In genomic region chr9:77011973-77012817, GRCh38 we compare ENCODE assay signal across 8 cellular contexts. TPM values are rescaled to one million over a fixed set of nuclear protein-coding genes. Genes with fewer than 3 reads are reported as not detected.
A peak's percentile ranks its signal among the peaks of the same experiment; 100 is the strongest.
DNase-seq lines count a peak whose midpoint lies in the region; ATAC-seq, FAIRE-seq and TF ChIP-seq lines count a peak whose summit lies in the region.

No MANE protein-coding gene starts in this region.

- DNase-seq in A549 (ENCODE audit: low read depth in 1 of 2, low spot score in 1 of 2) (peak in 1 of 2 experiments; percentile 61), HT1080 (ENCODE audit: low read depth) (peak; percentile 18), activated B cell treated with CpG ODN at 0.5 μM for 24 hours (no peak), choroid plexus epithelial cell (ENCODE audit: low read depth) (peak; percentile 48), lung microvascular endothelial cell (ENCODE audit: low read depth in 2 of 2) (peak; percentile 47 to 64)
- DNase-seq in stimulated activated CD8-positive, alpha-beta memory T cell treated with anti-CD3 and anti-CD28 coated beads, Interleukin-12 subunit alpha, Interleukin-12 subunit beta, amount 100 ng/mL, for 4 hours (ENCODE audit: low read depth): peak; percentile 6

- WGBS in A549 (ENCODE audit: missing lambda C conversion rate): 37% methylated on average over 31 of the region's 42 CpGs

- ATAC-seq in A549 (peak; percentile 70 to 89), GM19023 (IDR thresholded peaks at IDR 0.05; ENCODE audit: unreplicated experiment) (peak; percentile 58), activated B cell treated with CpG ODN at 0.5 μM for 24 hours (ENCODE audit: low read depth) (no peak), GM18520 (IDR thresholded peaks at IDR 0.05; ENCODE audit: unreplicated experiment) (no peak)

- no peaks in the 10 kb centered on the region for H3K9me3 Mint-ChIP-seq in activated B cell treated with CpG ODN at 0.5 μM for 24 hours

- H3K27me3 Mint-ChIP-seq in activated B cell treated with CpG ODN at 0.5 μM for 24 hours: peaks cover 40% of the 10 kb centered on the region

- CTCF ChIA-PET in A549 (lab: Yijun Ruan, JAX): interaction anchor here (3.9 kb wide), 1 partner anchor 201 kb away, joined by 22 read pairs; no protein-coding TSS in a partner anchor
- CTCF ChIA-PET in activated B cell treated with CpG ODN at 0.5 μM for 24 hours (lab: Charles Lee): no interaction called here

- H3K27ac Mint-ChIP-seq in activated B cell treated with CpG ODN at 0.5 μM for 24 hours: no peak overlapping the region

- peak overlapping the region; percentile 66 for H3K4me2 ChIP-seq in A549

- POLR2A ChIA-PET in A549 (lab: Yijun Ruan, JAX): no interaction called here
- POLR2A ChIA-PET in activated B cell treated with CpG ODN at 0.5 μM for 24 hours (lab: Charles Lee): no interaction called here

- H3K4me1 ChIP-seq in A549: peaks cover 22% of the 10 kb centered on the region; the same call in 2 of the 3 replicates

- H3K9me3 ChIP-seq in A549: no peaks in the 10 kb centered on the region

- no peaks in the 10 kb centered on the region for H3K36me3 Mint-ChIP-seq in activated B cell treated with CpG ODN at 0.5 μM for 24 hours (ENCODE audit: low read depth)

- TF ChIP-seq RAD21 in A549 (conservative IDR thresholded peaks at IDR 0.05 in 1 of 2, IDR thresholded peaks at IDR 0.05 in 1 of 2): peak; percentile 57 to 59; a peak in 4 of 5 replicates

- TF ChIP-seq CTCF in A549 (IDR thresholded peaks at IDR 0.05) (peak; percentile 77), activated B cell treated with CpG ODN at 0.5 μM for 24 hours (IDR thresholded peaks at IDR 0.05) (no peak), choroid plexus epithelial cell (conservative IDR thresholded peaks at IDR 0.05; ENCODE audit: low read depth, low read length) (peak; percentile 73)

- peaks cover 6% of the 10 kb centered on the region for H3K4me1 Mint-ChIP-seq in activated B cell treated with CpG ODN at 0.5 μM for 24 hours

- peak overlapping the region; percentile 25; the same call in 2 of the 3 replicates for H3K4me3 ChIP-seq in A549
- no peak overlapping the region for H3K4me3 ChIP-seq in choroid plexus epithelial cell (ENCODE audit: low read depth, low read length)

- intact Hi-C loops in activated B cell treated with CpG ODN at 0.5 μM for 24 hours (cut with micrococcal nuclease): loop anchor here (1.0 kb wide), 2 partner anchors 202 to 565 kb away; no protein-coding TSS in a partner anchor

- no peak for TF ChIP-seq EP300 in A549 (IDR thresholded peaks at IDR 0.05)

- H3K27ac ChIP-seq in A549: no peak overlapping the region

- peak overlapping the region; percentile 7 for H3K4me3 Mint-ChIP-seq in activated B cell treated with CpG ODN at 0.5 μM for 24 hours

- no peak for FAIRE-seq in A549 (lab: Jason Lieb, UNC)

- no peak for TF ChIP-seq POLR2A in A549 (IDR thresholded peaks at IDR 0.05; ENCODE audit: low read length)

TF ChIP-seq in A549, 52 proteins besides CTCF, POLR2A, EP300 and RAD21:
- peak; percentile 1 for TF ChIP-seq ZFP36 (IDR thresholded peaks at IDR 0.05; ENCODE audit: borderline replicate concordance, partially characterized antibody)
- TF ChIP-seq MAX (IDR thresholded peaks at IDR 0.05): 0 out of 2 replicates have a peak, but pooled peaks have one; percentile 22
- peak; percentile 58 for TF ChIP-seq SMC3 (IDR thresholded peaks at IDR 0.05)
- TF ChIP-seq PBX3 (IDR thresholded peaks at IDR 0.05): no peak

RNA-seq across cellular contexts. Expression of gene FOXB2, which starts 7.3 kb away (rescaled TPM):
- polyA plus RNA-seq in A549 (2011; rRNA removed): not detected in 2 replicates
- not detected in 2 replicates for polyA plus RNA-seq in A549 (2012; cell fraction: cytosol; rRNA removed)
- polyA plus RNA-seq in A549 (2012; cell fraction: nucleus; rRNA removed): not detected in 2 replicates
- not detected in 3 replicates for polyA plus RNA-seq in A549 (2017; fragmentation: RNase III; extraction: RNeasy Plus Mini Kit Qiagen cat#74134 plus additional on column Dnase treatment)
- not detected in 2 replicates for polyA minus RNA-seq in A549 (2011; rRNA and poly(A)+ RNA removed)
- total RNA-seq in HT1080 (2014; rRNA removed; shearing (Covaris generic)): not detected in 2 replicates
- polyA plus RNA-seq in HT1080 (2015; cell fraction: cytosol; rRNA removed): not detected in 2 replicates
- polyA plus RNA-seq in HT1080 (2015; cell fraction: nucleus; rRNA removed): not detected in 2 replicates
- total RNA-seq in activated B cell treated with CpG ODN at 0.5 μM for 24 hours: not detected in 2 replicates
- not detected in 2 replicates for total RNA-seq in lung microvascular endothelial cell

Comparison
In these comparisons a context has a peak if more than half of its experiments do, and no peak if none do; other contexts are left out.
1. ATAC-seq: peak in A549 (2 of 2) and GM19023 (single experiment); none in activated B cell treated with CpG ODN at 0.5 μM for 24 hours (single experiment) and GM18520 (single experiment).